Comparison of ENCODE assay signal across 11 cellular contexts in the genomic region with DNA sequence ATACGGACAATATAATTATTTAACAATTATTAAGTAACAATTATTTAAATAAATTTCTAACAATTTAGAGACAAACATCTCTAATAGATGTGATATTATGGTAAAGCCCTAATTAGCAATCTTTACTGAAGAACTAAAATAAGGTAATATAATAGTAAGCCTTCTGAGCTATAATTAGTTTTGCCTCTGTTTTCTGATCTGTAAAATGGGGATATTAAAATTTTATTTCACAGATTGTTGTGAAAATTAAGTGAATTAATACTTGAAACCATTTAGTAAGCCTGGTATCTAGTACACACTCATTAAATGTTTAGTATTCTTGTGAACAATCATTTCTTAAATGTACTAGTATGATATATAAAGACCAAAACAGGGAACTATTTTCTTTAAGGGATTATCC.
"Had no signal": no experiment of that assay in that cellular context is flagged by ENCODE, and none has a peak within 500 bp of the region (broad histone marks: within the 10 kb centered on the region; RNA-seq: fewer than 3 reads in every experiment).

No MANE protein-coding gene starts in this region.

- H3K9ac ChIP-seq: GM23248 had no signal

- H3K36me3 ChIP-seq: HAP-1 had no signal

- H3K27ac ChIP-seq: GM23248 had no signal

- ATAC-seq: GM23338, HCT116 had no signal

- FAIRE-seq: H1, H54 had no signal

- H3K4me1 ChIP-seq: HAP-1 had no signal

- H3K4me3 ChIP-seq: GM23248, GM23338, HAP-1 had no signal

- H2AFZ ChIP-seq: GM23248, GM23338 had no signal

- DNase-seq: GM23248, GOT3, H7, H9, HCEC 1CT, HFFc6 had no signal

- H3K4me2 ChIP-seq: GM23338 had no signal

- H3K9me3 ChIP-seq: HAP-1 had no signal
